1 cellular context compared by ENCODE assay signal in the genomic region with DNA sequence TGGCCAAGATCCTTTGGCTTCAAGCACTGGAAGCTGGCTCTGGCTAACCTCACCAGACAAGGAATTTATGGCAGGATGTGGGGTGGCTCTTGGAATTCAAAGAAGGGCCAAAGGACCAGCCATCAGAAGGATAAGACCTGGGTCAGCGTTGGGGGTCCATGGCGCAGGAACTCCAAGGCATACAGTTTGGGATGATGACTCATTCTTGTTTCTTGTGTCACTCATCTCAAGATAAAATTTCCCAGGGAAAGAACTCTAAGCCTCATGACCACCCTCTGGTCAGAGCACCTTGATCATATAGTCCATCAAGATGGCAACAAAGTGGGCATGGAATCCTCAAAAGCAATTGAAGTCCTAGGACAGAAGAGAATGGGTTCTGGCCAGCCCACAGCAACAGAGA.
A peak's percentile ranks its signal among the peaks of the same experiment; 100 is the strongest.
TF ChIP-seq lines count a peak whose summit lies in the region.

No MANE protein-coding gene starts in this region.

TF ChIP-seq in K562, 482 proteins besides CTCF, POLR2A, EP300 and RAD21:
- no peak for TF ChIP-seq NFE2 (IDR thresholded peaks at IDR 0.05; ENCODE audit: low read depth)
- peak; percentile 81; the same call in 1 of the 2 replicates for TF ChIP-seq JUND (IDR thresholded peaks at IDR 0.05; ENCODE audit: borderline replicate concordance, low read depth, low read length)
- peak; percentile 84; the same call in 2 of the 3 replicates for TF ChIP-seq JUND (tag; IDR thresholded peaks at IDR 0.05; ENCODE audit: borderline replicate concordance, low read depth, low read length)
- TF ChIP-seq LCOR (CRISPR knock-in tag; IDR thresholded peaks at IDR 0.05), result 0 out of 2 replicates have a peak, but pooled peaks have one; percentile 47
- TF ChIP-seq ARID2 (IDR thresholded peaks at IDR 0.05), result no peak
- TF ChIP-seq ZBTB7A (IDR thresholded peaks at IDR 0.05; ENCODE audit: borderline replicate concordance, control insufficient read depth, low read depth, low read length), result 0 out of 2 replicates have a peak, but pooled peaks have one; percentile 21
- peak; percentile 86 for TF ChIP-seq FOSL1 (tag; conservative IDR thresholded peaks at IDR 0.05)
- TF ChIP-seq FIP1L1 (IDR thresholded peaks at IDR 0.05; ENCODE audit: low read depth, low read length, poor library complexity, severe bottlenecking), result no peak
- TF ChIP-seq U2AF2 (optimal IDR thresholded peaks at IDR 0.05; ENCODE audit: low read depth, low read length), result no peak
- TF ChIP-seq, protein P1, sequence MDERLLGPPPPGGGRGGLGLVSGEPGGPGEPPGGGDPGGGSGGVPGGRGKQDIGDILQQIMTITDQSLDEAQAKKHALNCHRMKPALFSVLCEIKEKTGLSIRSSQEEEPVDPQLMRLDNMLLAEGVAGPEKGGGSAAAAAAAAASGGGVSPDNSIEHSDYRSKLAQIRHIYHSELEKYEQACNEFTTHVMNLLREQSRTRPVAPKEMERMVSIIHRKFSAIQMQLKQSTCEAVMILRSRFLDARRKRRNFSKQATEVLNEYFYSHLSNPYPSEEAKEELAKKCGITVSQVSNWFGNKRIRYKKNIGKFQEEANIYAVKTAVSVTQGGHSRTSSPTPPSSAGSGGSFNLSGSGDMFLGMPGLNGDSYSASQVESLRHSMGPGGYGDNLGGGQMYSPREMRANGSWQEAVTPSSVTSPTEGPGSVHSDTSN (CRISPR knock-in tag; IDR thresholded peaks at IDR 0.05; ENCODE audit: low read depth), result no peak
- TF ChIP-seq, protein P1 (tag; conservative IDR thresholded peaks at IDR 0.05; ENCODE audit: low read depth), result peak; percentile 24; the same call in 1 of the 2 replicates
- TF ChIP-seq PKNOX1 (IDR thresholded peaks at IDR 0.05), result peak; percentile 86
- peak; percentile 26 for TF ChIP-seq MEIS2 (IDR thresholded peaks at IDR 0.05; ENCODE audit: partially characterized antibody)
- TF ChIP-seq, protein P2, sequence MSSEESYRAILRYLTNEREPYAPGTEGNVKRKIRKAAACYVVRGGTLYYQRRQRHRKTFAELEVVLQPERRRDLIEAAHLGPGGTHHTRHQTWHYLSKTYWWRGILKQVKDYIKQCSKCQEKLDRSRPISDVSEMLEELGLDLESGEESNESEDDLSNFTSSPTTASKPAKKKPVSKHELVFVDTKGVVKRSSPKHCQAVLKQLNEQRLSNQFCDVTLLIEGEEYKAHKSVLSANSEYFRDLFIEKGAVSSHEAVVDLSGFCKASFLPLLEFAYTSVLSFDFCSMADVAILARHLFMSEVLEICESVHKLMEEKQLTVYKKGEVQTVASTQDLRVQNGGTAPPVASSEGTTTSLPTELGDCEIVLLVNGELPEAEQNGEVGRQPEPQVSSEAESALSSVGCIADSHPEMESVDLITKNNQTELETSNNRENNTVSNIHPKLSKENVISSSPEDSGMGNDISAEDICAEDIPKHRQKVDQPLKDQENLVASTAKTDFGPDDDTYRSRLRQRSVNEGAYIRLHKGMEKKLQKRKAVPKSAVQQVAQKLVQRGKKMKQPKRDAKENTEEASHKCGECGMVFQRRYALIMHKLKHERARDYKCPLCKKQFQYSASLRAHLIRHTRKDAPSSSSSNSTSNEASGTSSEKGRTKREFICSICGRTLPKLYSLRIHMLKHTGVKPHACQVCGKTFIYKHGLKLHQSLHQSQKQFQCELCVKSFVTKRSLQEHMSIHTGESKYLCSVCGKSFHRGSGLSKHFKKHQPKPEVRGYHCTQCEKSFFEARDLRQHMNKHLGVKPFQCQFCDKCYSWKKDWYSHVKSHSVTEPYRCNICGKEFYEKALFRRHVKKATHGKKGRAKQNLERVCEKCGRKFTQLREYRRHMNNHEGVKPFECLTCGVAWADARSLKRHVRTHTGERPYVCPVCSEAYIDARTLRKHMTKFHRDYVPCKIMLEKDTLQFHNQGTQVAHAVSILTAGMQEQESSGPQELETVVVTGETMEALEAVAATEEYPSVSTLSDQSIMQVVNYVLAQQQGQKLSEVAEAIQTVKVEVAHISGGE (CRISPR knock-in tag; IDR thresholded peaks at IDR 0.05), result no peak
- peak; percentile 90 for TF ChIP-seq ATF3 (IDR thresholded peaks at IDR 0.05)
- no peak for TF ChIP-seq ATF3 (CRISPR knock-in tag; conservative IDR thresholded peaks at IDR 0.05)
- peak; percentile 27; the same call in 1 of the 2 replicates for TF ChIP-seq DPF2 (IDR thresholded peaks at IDR 0.05)
- TF ChIP-seq, protein P3, sequence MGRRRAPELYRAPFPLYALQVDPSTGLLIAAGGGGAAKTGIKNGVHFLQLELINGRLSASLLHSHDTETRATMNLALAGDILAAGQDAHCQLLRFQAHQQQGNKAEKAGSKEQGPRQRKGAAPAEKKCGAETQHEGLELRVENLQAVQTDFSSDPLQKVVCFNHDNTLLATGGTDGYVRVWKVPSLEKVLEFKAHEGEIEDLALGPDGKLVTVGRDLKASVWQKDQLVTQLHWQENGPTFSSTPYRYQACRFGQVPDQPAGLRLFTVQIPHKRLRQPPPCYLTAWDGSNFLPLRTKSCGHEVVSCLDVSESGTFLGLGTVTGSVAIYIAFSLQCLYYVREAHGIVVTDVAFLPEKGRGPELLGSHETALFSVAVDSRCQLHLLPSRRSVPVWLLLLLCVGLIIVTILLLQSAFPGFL (CRISPR knock-in tag; IDR thresholded peaks at IDR 0.05), result 0 out of 2 replicates have a peak, but pooled peaks have one; percentile 46
- peak; percentile 28; the same call in 1 of the 2 replicates for TF ChIP-seq SMARCA4 (IDR thresholded peaks at IDR 0.05)
- no peak for TF ChIP-seq HMG20A (CRISPR knock-in tag; conservative IDR thresholded peaks at IDR 0.05)
- 0 out of 2 replicates have a peak, but pooled peaks have one; percentile 39 for TF ChIP-seq JUN (IDR thresholded peaks at IDR 0.05; ENCODE audit: borderline replicate concordance, low read depth, low read length)
- TF ChIP-seq JUN (CRISPR knock-in tag; IDR thresholded peaks at IDR 0.05; ENCODE audit: borderline replicate concordance), result no peak
